In genomic region chr2:17615728-17616351, GRCh38 we compare ENCODE assay signal across 1 cellular context.
TF ChIP-seq lines count a peak whose summit lies in the region.

No MANE protein-coding gene starts in this region.

TF ChIP-seq in IMR-90, 13 proteins besides CTCF, POLR2A, EP300 and RAD21:
- no peak for TF ChIP-seq CEBPB (IDR thresholded peaks at IDR 0.05; ENCODE audit: low read depth, low read length)
- TF ChIP-seq MAFK (IDR thresholded peaks at IDR 0.05; ENCODE audit: low read depth, low read length) = no peak
- TF ChIP-seq CHD1 (IDR thresholded peaks at IDR 0.05; ENCODE audit: low read depth, low read length) = no peak
- no peak for TF ChIP-seq MAZ (IDR thresholded peaks at IDR 0.05; ENCODE audit: borderline replicate concordance, low read depth, low read length)
- no peak for TF ChIP-seq BHLHE40 (IDR thresholded peaks at IDR 0.05; ENCODE audit: low read depth, low read length)
- no peak for TF ChIP-seq RCOR1 (IDR thresholded peaks at IDR 0.05; ENCODE audit: insufficient replicate concordance, low read length)
- no peak for TF ChIP-seq MXI1 (IDR thresholded peaks at IDR 0.05; ENCODE audit: borderline replicate concordance, low read depth, low read length)
- no peak for TF ChIP-seq FOS (IDR thresholded peaks at IDR 0.05; ENCODE audit: low read depth, low read length)
- no peak for TF ChIP-seq RFX5 (IDR thresholded peaks at IDR 0.05; ENCODE audit: low read depth, low read length)
- TF ChIP-seq NFE2L2 (IDR thresholded peaks at IDR 0.05; ENCODE audit: low read depth, low read length) = no peak
- TF ChIP-seq USF2 (IDR thresholded peaks at IDR 0.05; ENCODE audit: low read depth, low read length) = no peak
- TF ChIP-seq ELK1 (IDR thresholded peaks at IDR 0.05; ENCODE audit: borderline replicate concordance, low read depth, low read length) = no peak
- TF ChIP-seq SMC3 (IDR thresholded peaks at IDR 0.05; ENCODE audit: low read depth, low read length) = no peak
